In genomic region chr16:74601131-74601871, GRCh38 we compare ENCODE assay signal across 8 cellular contexts. TPM values are rescaled to one million over a fixed set of nuclear protein-coding genes. Genes with fewer than 3 reads are reported as not detected.
DNase-seq lines count a peak whose midpoint lies in the region; ATAC-seq and TF ChIP-seq lines count a peak whose summit lies in the region.

No MANE protein-coding gene starts in this region.

- peaks cover 41 to 49% of the 10 kb centered on the region in 2 donors for H3K4me1 ChIP-seq in naive thymus-derived CD4-positive, alpha-beta T cell (ENCODE audit: control insufficient read depth in 2 of 2, insufficient read depth in 2 of 2, low read length in 2 of 2)

- TF ChIP-seq CTCF in activated CD8-positive, alpha-beta T cell treated with anti-CD3 and anti-CD28 coated beads for 36 hours (IDR thresholded peaks at IDR 0.05): no peak

- peak overlapping the region; percentile 45 for H3K4me3 ChIP-seq in naive thymus-derived CD4-positive, alpha-beta T cell (ENCODE audit: low read length)

- H3K27me3 Mint-ChIP-seq in activated CD8-positive, alpha-beta T cell treated with anti-CD3 and anti-CD28 coated beads for 36 hours: no peaks in the 10 kb centered on the region
- H3K27me3 Mint-ChIP-seq in naive thymus-derived CD4-positive, alpha-beta T cell: no peaks in the 10 kb centered on the region

- H3K9me3 Mint-ChIP-seq in activated CD8-positive, alpha-beta T cell treated with anti-CD3 and anti-CD28 coated beads for 36 hours: no peaks in the 10 kb centered on the region
- no peaks in the 10 kb centered on the region for H3K9me3 Mint-ChIP-seq in naive thymus-derived CD4-positive, alpha-beta T cell

- intact Hi-C loops in activated CD8-positive, alpha-beta T cell treated with anti-CD3 and anti-CD28 coated beads for 36 hours (cut with micrococcal nuclease): loop anchor here (5.0 to 10.0 kb wide), 2 partner anchors 39 to 96 kb away; no protein-coding TSS in a partner anchor
- intact Hi-C loops in naive thymus-derived CD4-positive, alpha-beta T cell (cut with micrococcal nuclease): loop anchor here (1.0 to 10.0 kb wide), 7 partner anchors 8 to 864 kb away; partner anchors contain the start of gene TMEM170A (in 1 of the 2)
- intact Hi-C loops in posterior cingulate gyrus (cut with DNase I): no loop called here

- peak; percentile 50 for ATAC-seq in GM18861 (IDR thresholded peaks at IDR 0.05; ENCODE audit: unreplicated experiment)
- ATAC-seq in HG03521 (IDR thresholded peaks at IDR 0.05; ENCODE audit: unreplicated experiment): peak; percentile 60
- ATAC-seq in activated CD8-positive, alpha-beta T cell treated with anti-CD3 and anti-CD28 coated beads for 36 hours: peak; percentile 93
- peak; percentile 99 for ATAC-seq in naive thymus-derived CD4-positive, alpha-beta T cell

- peak overlapping the region; percentile 86 for H3K27ac Mint-ChIP-seq in activated CD8-positive, alpha-beta T cell treated with anti-CD3 and anti-CD28 coated beads for 36 hours
- H3K27ac Mint-ChIP-seq in naive thymus-derived CD4-positive, alpha-beta T cell: peak overlapping the region; percentile 87 to 99 (median 96)

- H3K27me3 ChIP-seq in naive thymus-derived CD4-positive, alpha-beta T cell (ENCODE audit: control insufficient read depth in 2 of 2, insufficient read depth in 2 of 2, low read length in 2 of 2): no peaks in the 10 kb centered on the region

- peak overlapping the region; percentile 37 for H3K4me3 Mint-ChIP-seq in activated CD8-positive, alpha-beta T cell treated with anti-CD3 and anti-CD28 coated beads for 36 hours
- H3K4me3 Mint-ChIP-seq in naive thymus-derived CD4-positive, alpha-beta T cell: peak overlapping the region; percentile 79 to 97 (median 86)

- peak overlapping the region; percentile 65 for H3K27ac ChIP-seq in naive thymus-derived CD4-positive, alpha-beta T cell (ENCODE audit: low read depth, low read length)
- H3K27ac ChIP-seq in caudate nucleus (ENCODE audit: low read depth, low read length): no peak overlapping the region

- H3K36me3 ChIP-seq in naive thymus-derived CD4-positive, alpha-beta T cell (ENCODE audit: control insufficient read depth in 2 of 3, insufficient read depth in 3 of 3, low read length in 3 of 3): peaks cover 0 to 11% (median 4%) of the 10 kb centered on the region in 3 experiments

- H3K36me3 Mint-ChIP-seq in activated CD8-positive, alpha-beta T cell treated with anti-CD3 and anti-CD28 coated beads for 36 hours (ENCODE audit: low read depth): peaks cover 26% of the 10 kb centered on the region
- peaks cover 4 to 29% (median 14%) of the 10 kb centered on the region in 5 donors for H3K36me3 Mint-ChIP-seq in naive thymus-derived CD4-positive, alpha-beta T cell

- no peaks in the 10 kb centered on the region for H3K9me3 ChIP-seq in naive thymus-derived CD4-positive, alpha-beta T cell (ENCODE audit: control insufficient read depth in 2 of 3, low read length in 3 of 3)

- POLR2A ChIA-PET in activated CD8-positive, alpha-beta T cell treated with anti-CD3 and anti-CD28 coated beads for 36 hours (lab: Charles Lee): interaction anchor here (1.0 kb wide), 2 partner anchors 8 to 27 kb away, joined by 3 read pairs; no protein-coding TSS in a partner anchor
- POLR2A ChIA-PET in naive thymus-derived CD4-positive, alpha-beta T cell (lab: Charles Lee): interaction anchor here (0.6 to 2.1 kb wide), 8 partner anchors 8 to 98 kb away, joined by 3 to 8 read pairs (median 4); partner anchors contain the start of gene RFWD3

- H3K4me1 Mint-ChIP-seq in activated CD8-positive, alpha-beta T cell treated with anti-CD3 and anti-CD28 coated beads for 36 hours (ENCODE audit: low read depth): peaks cover 61% of the 10 kb centered on the region
- H3K4me1 Mint-ChIP-seq in naive thymus-derived CD4-positive, alpha-beta T cell: peaks cover 59 to 85% (median 73%) of the 10 kb centered on the region in 7 donors

- CTCF ChIA-PET in activated CD8-positive, alpha-beta T cell treated with anti-CD3 and anti-CD28 coated beads for 36 hours (lab: Charles Lee): interaction anchor here (0.8 kb wide), 1 partner anchor 30 kb away, joined by 3 read pairs; no protein-coding TSS in a partner anchor
- CTCF ChIA-PET in naive thymus-derived CD4-positive, alpha-beta T cell (lab: Charles Lee): interaction anchor here (0.6 to 1.4 kb wide), 4 partner anchors 9 to 44 kb away, joined by 3 to 4 read pairs (median 4); no protein-coding TSS in a partner anchor

- DNase-seq in activated CD8-positive, alpha-beta T cell treated with anti-CD3 and anti-CD28 coated beads for 36 hours: peak; percentile 85
- peak in 8 of 9 donors; percentile 47 to 85 (median 81) for DNase-seq in naive thymus-derived CD4-positive, alpha-beta T cell
- DNase-seq in NCI-H446 treated with DMSO at 0.1 percent for 48 hours (lab: John Stamatoyannopoulos, UW) (no peak), 8988T (no peak), caudate nucleus (lab: John Stamatoyannopoulos, UW) (no peak), posterior cingulate gyrus (no peak)

RNA-seq across cellular contexts. Expression of gene GLG1, which starts 5.6 kb away (rescaled TPM):
- 10 to 100 TPM; 70.0 to 74.9 TPM for total RNA-seq in activated CD8-positive, alpha-beta T cell treated with anti-CD3 and anti-CD28 coated beads for 36 hours
- total RNA-seq in naive thymus-derived CD4-positive, alpha-beta T cell: 100 to 1,000 TPM; 125 to 198 (median 188) TPM
- polyA plus RNA-seq in naive thymus-derived CD4-positive, alpha-beta T cell: 100 to 1,000 TPM; 181 to 285 TPM

Comparison
In these comparisons a context has a peak if more than half of its experiments do, and no peak if none do; other contexts are left out.
1. DNase-seq: peak in activated CD8-positive, alpha-beta T cell treated with anti-CD3 and anti-CD28 coated beads for 36 hours (single experiment) and naive thymus-derived CD4-positive, alpha-beta T cell (8 of 9); none in NCI-H446 treated with DMSO at 0.1 percent for 48 hours (single experiment), 8988T (single experiment), caudate nucleus (0 of 61) and posterior cingulate gyrus (0 of 10).
2. Peak in every context shown above with its lines, with median percentiles within 50 percentile points of each other: ATAC-seq.